ENCODE assay signal across 8 cellular contexts in genomic region chr19:18153555-18154134, GRCh38. TPM values are rescaled to one million over a fixed set of nuclear protein-coding genes. Genes with fewer than 3 reads are reported as not detected.
DNase-seq lines count a peak whose midpoint lies in the region; ATAC-seq and TF ChIP-seq lines count a peak whose summit lies in the region.

No MANE protein-coding gene starts in this region.

- CTCF ChIA-PET in PC-3 (lab: Charles Lee), result no interaction called here

- no peaks in the 10 kb centered on the region for H3F3A ChIP-seq in PC-3 (ENCODE audit: low read length, unreplicated experiment)

- H3K27ac ChIP-seq in PC-3 (ENCODE audit: low read length) (0 out of 2 replicates have a peak overlapping the region, but pooled peaks have one; percentile 19), caudate nucleus (ENCODE audit: low read depth, low read length) (peak overlapping the region; percentile 98), upper lobe of right lung (peak overlapping the region; percentile 96)

- H2AFZ ChIP-seq in PC-3 (ENCODE audit: low read length), result peak overlapping the region; percentile 86

- H3K4me1 ChIP-seq in PC-3 (ENCODE audit: insufficient read depth, low read length) (peaks cover 18% of the 10 kb centered on the region), mucosa of stomach (ENCODE audit: control insufficient read depth, insufficient read depth, low read length) (peaks cover 47% of the 10 kb centered on the region), upper lobe of right lung (peaks cover 42% of the 10 kb centered on the region)

- H3K9me3 ChIP-seq in PC-3 (ENCODE audit: low read length) (no peaks in the 10 kb centered on the region), mucosa of stomach (ENCODE audit: control insufficient read depth, low read length) (no peaks in the 10 kb centered on the region), upper lobe of right lung (no peaks in the 10 kb centered on the region)

- intact Hi-C loops in PC-3 (cut with micrococcal nuclease), result no loop called here
- intact Hi-C loops in upper lobe of right lung (cut with DNase I), result no loop called here

- no peak for DNase-seq in PC-3
- DNase-seq in caudate nucleus (lab: John Stamatoyannopoulos, UW), result peak in 9 of 61 donors; percentile 10 to 55 (median 35)
- DNase-seq in upper lobe of right lung, result no peak
- DNase-seq in SHP77 (lab: John Stamatoyannopoulos, UW), result no peak
- no peak for DNase-seq in KG1 (lab: John Stamatoyannopoulos, UW)

- TF ChIP-seq CTCF in PC-3 (conservative IDR thresholded peaks at IDR 0.05; ENCODE audit: low read depth, low read length) (no peak), upper lobe of right lung (IDR thresholded peaks at IDR 0.05) (no peak)

- H3K36me3 ChIP-seq in PC-3 (ENCODE audit: low read depth, low read length) (0 out of 2 replicates have a peak, but pooled peaks cover 5% of the 10 kb centered on the region), mucosa of stomach (ENCODE audit: control insufficient read depth, insufficient read depth, low read length) (no peaks in the 10 kb centered on the region), upper lobe of right lung (no peaks in the 10 kb centered on the region)

- H3K9ac ChIP-seq in PC-3 (ENCODE audit: low read length) (peak overlapping the region; percentile 99), mucosa of stomach (ENCODE audit: low read length) (peak overlapping the region; percentile 86)

- TF ChIP-seq POLR2A in GM18505 (IDR thresholded peaks at IDR 0.05; ENCODE audit: borderline replicate concordance, extremely low read depth, insufficient read depth, insufficient read length), result no peak

- H3K27me3 ChIP-seq in PC-3 (ENCODE audit: low read length) (no peaks in the 10 kb centered on the region), mucosa of stomach (ENCODE audit: control insufficient read depth, insufficient read depth, low read length) (no peaks in the 10 kb centered on the region), upper lobe of right lung (no peaks in the 10 kb centered on the region)

- peak overlapping the region; percentile 80 for H3K4me3 ChIP-seq in PC-3 (ENCODE audit: low read length)
- H3K4me3 ChIP-seq in mucosa of stomach (ENCODE audit: low read length), result peak overlapping the region; percentile 55
- H3K4me3 ChIP-seq in upper lobe of right lung, result peak overlapping the region; percentile 81

- H3K79me2 ChIP-seq in PC-3 (ENCODE audit: low read length), result peaks cover 30% of the 10 kb centered on the region

- ATAC-seq in GM18505 (IDR thresholded peaks at IDR 0.05; ENCODE audit: unreplicated experiment) (peak; percentile 1), PC-3 (no peak), upper lobe of right lung (no peak), GM19467 (IDR thresholded peaks at IDR 0.05; ENCODE audit: unreplicated experiment) (no peak)

- BruUV-seq in PC-3 (replicated peaks; lab: Mats Ljungman, UMichigan), result no TSS peak

- POLR2A ChIA-PET in PC-3 (lab: Charles Lee; ENCODE audit: unreplicated experiment), result no interaction called here

- H3K9me2 ChIP-seq in PC-3 (replicated peaks; ENCODE audit: low read length), result no peaks in the 10 kb centered on the region

- H4K20me1 ChIP-seq in PC-3 (ENCODE audit: low read length), result no peaks in the 10 kb centered on the region; the same call in 1 of the 2 replicates

- H3K4me2 ChIP-seq in PC-3 (ENCODE audit: low read length), result peak overlapping the region; percentile 99

RNA-seq across cellular contexts. Expression of gene PIK3R2, which starts 0.7 kb away (rescaled TPM):
- 13.9 and 15.8 TPM in 2 replicates for total RNA-seq in PC-3 (2014; rRNA removed)
- 24.2 TPM for total RNA-seq in upper lobe of right lung

RNA-seq across cellular contexts. Expression of gene IFI30, which starts 20.0 kb away (rescaled TPM):
- 31.1 and 35.0 TPM in 2 replicates for total RNA-seq in PC-3 (2014; rRNA removed)
- 554 TPM for total RNA-seq in upper lobe of right lung

RNA-seq across cellular contexts. Expression of gene MPV17L2, which starts 39.4 kb away (rescaled TPM):
- total RNA-seq in PC-3 (2014; rRNA removed) (34.2 and 44.7 TPM in 2 replicates), upper lobe of right lung (8.2 TPM)

RNA-seq across cellular contexts. Expression of gene RAB3A, which starts 50.2 kb away (rescaled TPM):
- 5.7 and 6.7 TPM in 2 replicates for total RNA-seq in PC-3 (2014; rRNA removed)
- 1.9 TPM for total RNA-seq in upper lobe of right lung

RNA-seq across cellular contexts. Expression of gene MAST3, which starts 56.1 kb away (rescaled TPM):
- total RNA-seq in PC-3 (2014; rRNA removed), result 6.7 and 8.1 TPM in 2 replicates
- total RNA-seq in upper lobe of right lung, result 23.1 TPM

Comparison
In these comparisons a context has a peak if more than half of its experiments do, and no peak if none do; other contexts are left out.
1. H3K27ac ChIP-seq: peak in every context shown above with its lines; median percentile 98 in caudate nucleus; 96 in upper lobe of right lung; 19 in PC-3.
2. RNA of gene IFI30, which starts 20.0 kb away (total RNA-seq): 554 TPM in upper lobe of right lung (single experiment); 31.1 to 35.0 TPM in PC-3; every median in the first group is over 10 times any median in the second.
3. Peak in every context shown above with its lines, with median percentiles within 50 percentile points of each other: H3K4me3 ChIP-seq.